11 cellular contexts compared by ENCODE assay signal in the genomic region with DNA sequence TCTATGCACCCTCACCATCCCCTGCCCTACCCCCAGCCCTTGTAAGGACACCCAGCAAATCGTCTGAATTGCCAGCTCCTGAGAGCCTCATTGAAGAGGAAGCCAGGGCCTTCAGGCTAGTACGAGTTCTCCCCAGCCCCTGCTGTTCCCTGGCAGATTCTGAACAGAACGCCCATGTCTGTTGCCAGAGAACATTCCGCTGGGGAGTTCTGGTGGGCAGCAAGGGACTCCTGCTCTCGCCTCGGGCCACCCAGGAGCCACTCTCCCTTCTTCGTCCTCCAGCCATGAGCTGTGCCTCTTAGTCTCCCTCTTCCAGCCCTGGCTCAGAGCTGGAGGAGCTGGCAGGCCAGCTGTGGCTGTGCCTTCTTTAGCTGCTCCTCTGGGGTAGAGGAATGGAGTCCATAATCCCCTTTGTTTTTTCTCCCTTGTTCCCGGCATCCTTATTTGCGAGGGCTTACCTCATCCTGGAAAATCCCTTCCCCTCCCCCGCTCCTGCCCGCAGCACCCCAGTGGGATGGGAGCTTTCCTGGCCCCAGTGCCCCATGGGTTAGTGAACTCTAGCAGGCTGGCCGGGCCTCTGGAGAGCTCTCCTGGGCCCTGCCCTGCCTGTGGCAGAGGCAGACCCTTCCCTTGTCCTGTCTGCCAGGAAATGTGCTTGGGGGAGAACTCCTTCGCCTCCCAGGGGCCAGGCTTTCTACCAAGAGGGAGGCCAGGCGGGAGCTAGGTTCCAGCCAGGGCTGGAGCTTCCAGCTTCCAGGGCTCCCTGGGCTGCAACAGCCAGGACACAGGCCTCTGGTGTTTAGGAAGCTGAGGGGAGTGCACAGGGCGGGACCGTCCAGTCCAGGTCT. TPM values are rescaled to one million over a fixed set of nuclear protein-coding genes. Genes with fewer than 3 reads are reported as not detected.
DNase-seq lines count a peak whose midpoint lies in the region; ATAC-seq and TF ChIP-seq lines count a peak whose summit lies in the region.
"Had no signal": no experiment of that assay in that cellular context is flagged by ENCODE, and none has a peak within 500 bp of the region (broad histone marks: within the 10 kb centered on the region; RNA-seq: fewer than 3 reads in every experiment).

No MANE protein-coding gene starts in this region.

- no peaks in the 10 kb centered on the region for H3K36me3 Mint-ChIP-seq in chondrocyte (ENCODE audit: low read depth)
- peaks cover 4% of the 10 kb centered on the region for H3K36me3 Mint-ChIP-seq in activated T-helper 2 cell treated with anti-CD3 and anti-CD28 coated beads, Interferon-gamma antibody, Interleukin-2, Interleukin-4, amounts not matched to agents 10 μg/mL and 5 μg/mL and 100 μg/mL, durations not matched to agents 14 hours and 24 hours and 36 hours (ENCODE audit: low read depth)

- H3K4me3 ChIP-seq in thymus (ENCODE audit: low read length) = no peak overlapping the region

- DNase-seq in HuH-7.5 (ENCODE audit: low spot score) (peak; percentile 51), chondrocyte (ENCODE audit: low spot score) (peak; percentile 83), left lobe of liver (ENCODE audit: low spot score) (no peak)
- DNase-seq in activated T-helper 2 cell treated with anti-CD3 and anti-CD28 coated beads, Interferon-gamma antibody, Interleukin-2, Interleukin-4, amounts not matched to agents 10 μg/mL and 5 μg/mL and 100 μg/mL, durations not matched to agents 14 hours and 24 hours and 36 hours (ENCODE audit: low spot score) = no peak
- DNase-seq: stimulated activated naive CD4-positive, alpha-beta T cell treated with Interleukin-2 at 50 U/mL for 16 hours had no signal

- no peaks in the 10 kb centered on the region for H3K9me3 Mint-ChIP-seq in chondrocyte (ENCODE audit: low read depth)
- H3K9me3 Mint-ChIP-seq in activated T-helper 2 cell treated with anti-CD3 and anti-CD28 coated beads, Interferon-gamma antibody, Interleukin-2, Interleukin-4, amounts not matched to agents 10 μg/mL and 5 μg/mL and 100 μg/mL, durations not matched to agents 14 hours and 24 hours and 36 hours = no peaks in the 10 kb centered on the region
- H3K9me3 Mint-ChIP-seq: central memory CD8-positive, alpha-beta T cell had no signal

- peak; percentile 68 for ATAC-seq in left lobe of liver
- ATAC-seq in HG03280 (IDR thresholded peaks at IDR 0.05; ENCODE audit: unreplicated experiment) = no peak
- no peak for ATAC-seq in GM19455 (IDR thresholded peaks at IDR 0.05; ENCODE audit: unreplicated experiment)
- ATAC-seq in GM19023 (IDR thresholded peaks at IDR 0.05; ENCODE audit: unreplicated experiment) = no peak

- no peak for TF ChIP-seq CTCF in chondrocyte (IDR thresholded peaks at IDR 0.05)

- intact Hi-C loops in activated T-helper 2 cell treated with anti-CD3 and anti-CD28 coated beads, Interferon-gamma antibody, Interleukin-2, Interleukin-4, amounts not matched to agents 10 μg/mL and 5 μg/mL and 100 μg/mL, durations not matched to agents 14 hours and 24 hours and 36 hours (cut with micrococcal nuclease) = no loop called here

- H3K27me3 ChIP-seq in thymus (ENCODE audit: control insufficient read depth, insufficient read depth) = no peaks in the 10 kb centered on the region

- 95% methylated on average over 16 of the region's 16 CpGs for WGBS in thymus

- no peaks in the 10 kb centered on the region for H3K9me3 ChIP-seq in thymus (ENCODE audit: control insufficient read depth)

- peak overlapping the region; percentile 99 for H3K27ac Mint-ChIP-seq in chondrocyte (ENCODE audit: unreplicated experiment)
- H3K27ac Mint-ChIP-seq in activated T-helper 2 cell treated with anti-CD3 and anti-CD28 coated beads, Interferon-gamma antibody, Interleukin-2, Interleukin-4, amounts not matched to agents 10 μg/mL and 5 μg/mL and 100 μg/mL, durations not matched to agents 14 hours and 24 hours and 36 hours = no peak overlapping the region

- H3K27ac ChIP-seq in thymus (ENCODE audit: low read depth) = peak overlapping the region; percentile 58
- H3K27ac ChIP-seq: HL-60 had no signal

- H3K27me3 Mint-ChIP-seq in chondrocyte (ENCODE audit: low read depth) = no peaks in the 10 kb centered on the region
- no peaks in the 10 kb centered on the region for H3K27me3 Mint-ChIP-seq in activated T-helper 2 cell treated with anti-CD3 and anti-CD28 coated beads, Interferon-gamma antibody, Interleukin-2, Interleukin-4, amounts not matched to agents 10 μg/mL and 5 μg/mL and 100 μg/mL, durations not matched to agents 14 hours and 24 hours and 36 hours (ENCODE audit: low read depth)
- H3K27me3 Mint-ChIP-seq: central memory CD8-positive, alpha-beta T cell had no signal

- no peaks in the 10 kb centered on the region for H3K4me1 ChIP-seq in thymus (ENCODE audit: control insufficient read depth, insufficient read depth, low read length)

- H3K4me1 Mint-ChIP-seq in chondrocyte (ENCODE audit: low read depth) = peaks cover 80% of the 10 kb centered on the region
- H3K4me1 Mint-ChIP-seq in activated T-helper 2 cell treated with anti-CD3 and anti-CD28 coated beads, Interferon-gamma antibody, Interleukin-2, Interleukin-4, amounts not matched to agents 10 μg/mL and 5 μg/mL and 100 μg/mL, durations not matched to agents 14 hours and 24 hours and 36 hours (ENCODE audit: low read depth) = peaks cover 11% of the 10 kb centered on the region

- peaks cover 40% of the 10 kb centered on the region for H3K36me3 ChIP-seq in thymus (ENCODE audit: control insufficient read depth, insufficient read depth)

- no peak overlapping the region for H3K4me3 Mint-ChIP-seq in chondrocyte (ENCODE audit: unreplicated experiment)
- no peak overlapping the region for H3K4me3 Mint-ChIP-seq in activated T-helper 2 cell treated with anti-CD3 and anti-CD28 coated beads, Interferon-gamma antibody, Interleukin-2, Interleukin-4, amounts not matched to agents 10 μg/mL and 5 μg/mL and 100 μg/mL, durations not matched to agents 14 hours and 24 hours and 36 hours (ENCODE audit: low read depth)
- H3K4me3 Mint-ChIP-seq: central memory CD8-positive, alpha-beta T cell had no signal

RNA-seq across cellular contexts. Expression of gene TRIM8, which starts 16.6 kb away (rescaled TPM):
- total RNA-seq in chondrocyte (40.3 to 74.4 TPM (median 66.8 TPM) in 3 replicates), left lobe of liver (39.1 TPM)
- polyA plus RNA-seq in thymus = 65.5 TPM
- total RNA-seq in activated T-helper 2 cell treated with anti-CD3 and anti-CD28 coated beads, Interferon-gamma antibody, Interleukin-2, Interleukin-4, amounts not matched to agents 10 μg/mL and 5 μg/mL and 100 μg/mL, durations not matched to agents 14 hours and 24 hours and 36 hours = 76.7 and 82.9 TPM in 2 replicates

Comparison
In these comparisons a context has a peak if more than half of its experiments do, and no peak if none do; other contexts are left out.
1. DNase-seq: peak in HuH-7.5 (single experiment) and chondrocyte (single experiment); none in left lobe of liver (single experiment) and activated T-helper 2 cell treated with anti-CD3 and anti-CD28 coated beads, Interferon-gamma antibody, Interleukin-2, Interleukin-4, amounts not matched to agents 10 μg/mL and 5 μg/mL and 100 μg/mL, durations not matched to agents 14 hours and 24 hours and 36 hours (single experiment).